15 cellular contexts compared by ENCODE assay signal in genomic region chr2:37780097-37780676, GRCh38.
DNase-seq lines count a peak whose midpoint lies in the region; ATAC-seq and TF ChIP-seq lines count a peak whose summit lies in the region.
"Had no signal": no experiment of that assay in that cellular context is flagged by ENCODE, and none has a peak within 500 bp of the region (broad histone marks: within the 10 kb centered on the region; RNA-seq: fewer than 3 reads in every experiment).

No MANE protein-coding gene starts in this region.

- H3K27ac ChIP-seq in SJSA1 (peak overlapping the region; percentile 44), gastroesophageal sphincter (peak overlapping the region; percentile 31 to 84 (median 82)), transverse colon (peak overlapping the region; percentile 44 to 82 (median 71))
- H3K27ac ChIP-seq: upper lobe of left lung had no signal

- H3K27me3 ChIP-seq in SJSA1 (replicated peaks) (no peaks in the 10 kb centered on the region), gastroesophageal sphincter (no peaks in the 10 kb centered on the region), transverse colon (no peaks in the 10 kb centered on the region)
- H3K27me3 ChIP-seq: upper lobe of left lung had no signal

- intact Hi-C loops in transverse colon (cut with DNase I; ENCODE audit: low total_unique reads) (no loop called here), head of caudate nucleus (cut with DNase I) (no loop called here), Right ventricle myocardium superior (cut with DNase I) (no loop called here)

- H3K36me3 ChIP-seq in SJSA1 (no peaks in the 10 kb centered on the region), gastroesophageal sphincter (no peaks in the 10 kb centered on the region), transverse colon (no peaks in the 10 kb centered on the region)
- H3K36me3 ChIP-seq: upper lobe of left lung had no signal

- no peaks in the 10 kb centered on the region for H3K9me3 ChIP-seq in SJSA1 (replicated peaks)
- H3K9me3 ChIP-seq in gastroesophageal sphincter, result no peaks in the 10 kb centered on the region
- H3K9me3 ChIP-seq in transverse colon, result no peaks in the 10 kb centered on the region
- H3K9me3 ChIP-seq: upper lobe of left lung had no signal

- TF ChIP-seq POLR2A in gastroesophageal sphincter (IDR thresholded peaks at IDR 0.05) (no peak), transverse colon (IDR thresholded peaks at IDR 0.05) (no peak)

- H3K4me3 ChIP-seq in SJSA1 (no peak overlapping the region), gastroesophageal sphincter (no peak overlapping the region), transverse colon (no peak overlapping the region)
- H3K4me3 ChIP-seq: upper lobe of left lung had no signal

- DNase-seq in NCI-H146 treated with DMSO at 0.1 percent for 48 hours (lab: John Stamatoyannopoulos, UW; ENCODE audit: unreplicated experiment), result peak; percentile 40
- no peak for DNase-seq in NCI-H146 (lab: John Stamatoyannopoulos, UW)
- peak in 1 of 2 experiments; percentile 42 for DNase-seq in SJSA1 (ENCODE audit: low read depth in 1 of 2, low spot score in 2 of 2)
- DNase-seq in transverse colon, result no peak
- DNase-seq in hepatic stellate cell (ENCODE audit: low spot score), result no peak
- DNase-seq in head of caudate nucleus, result no peak
- no peak for DNase-seq in Right ventricle myocardium superior
- DNase-seq: 8988T; activated CD4-positive, alpha-beta T cell treated with anti-CD3 and anti-CD28 coated beads for 1 hour; hippocampal formation; left cardiac atrium; NCI-H1092 treated with DMSO at 0.1 percent for 48 hours; upper lobe of left lung had no signal

- ATAC-seq in gastroesophageal sphincter (no peak), Right ventricle myocardium superior (ENCODE audit: poor library complexity) (no peak)
- ATAC-seq: left cardiac atrium, Panc1 had no signal

- TF ChIP-seq EP300 in gastroesophageal sphincter (IDR thresholded peaks at IDR 0.05) (no peak), transverse colon (IDR thresholded peaks at IDR 0.05; ENCODE audit: low read depth) (no peak)

- peaks cover 89% of the 10 kb centered on the region for H3K4me1 ChIP-seq in SJSA1 (replicated peaks)
- peaks cover 13 to 91% (median 14%) of the 10 kb centered on the region in 3 donors for H3K4me1 ChIP-seq in gastroesophageal sphincter
- peaks cover 11 to 59% (median 19%) of the 10 kb centered on the region in 4 donors for H3K4me1 ChIP-seq in transverse colon

- in situ Hi-C loops in transverse colon (cut with MboI; ENCODE audit: low pct_ligation_motif_present in 1 of 4, low pct_unique_long_range_greater_than_20kb in 1 of 4, low sequenced_read_pairs in 3 of 4), result no loop called here

- WGBS in gastroesophageal sphincter (ENCODE audit: low coverage in 1 of 2), 2 donors, result 46 to 60% methylated on average over 2 of the region's 2 CpGs
- 50 to 87% methylated on average over 2 of the region's 2 CpGs for WGBS in transverse colon (ENCODE audit: low coverage in 1 of 2), 2 donors

- TF ChIP-seq CTCF in gastroesophageal sphincter (IDR thresholded peaks at IDR 0.05), result no peak
- TF ChIP-seq CTCF in transverse colon (IDR thresholded peaks at IDR 0.05), result no peak
